ENCODE assay signal across 11 cellular contexts in genomic region chr22:49972163-49973017, GRCh38. TPM values are rescaled to one million over a fixed set of nuclear protein-coding genes. Genes with fewer than 3 reads are reported as not detected.
A peak's percentile ranks its signal among the peaks of the same experiment; 100 is the strongest.
DNase-seq lines count a peak whose midpoint lies in the region; ATAC-seq and TF ChIP-seq lines count a peak whose summit lies in the region.
"Had no signal": no experiment of that assay in that cellular context is flagged by ENCODE, and none has a peak within 500 bp of the region (broad histone marks: within the 10 kb centered on the region; RNA-seq: fewer than 3 reads in every experiment).

No MANE protein-coding gene starts in this region.

- no peak overlapping the region for H3K4me3 Mint-ChIP-seq in endodermal cell
- H3K4me3 Mint-ChIP-seq: CD8-positive, alpha-beta memory T cell had no signal

- peak overlapping the region; percentile 82 for H3K4me2 ChIP-seq in Karpas-422 (ENCODE audit: low read depth, low read length, poor library complexity, severe bottlenecking)

- no peaks in the 10 kb centered on the region for H3K9me2 ChIP-seq in Karpas-422 (replicated peaks; ENCODE audit: insufficient read depth, low read length)

- H3K9me3 Mint-ChIP-seq in endodermal cell, result no peaks in the 10 kb centered on the region

- no peaks in the 10 kb centered on the region for H3K79me2 ChIP-seq in Karpas-422 (ENCODE audit: low read length)

- CTCF ChIA-PET in A673 (lab: Charles Lee), result interaction anchor here (0.6 kb wide), 1 partner anchor 37 kb away, joined by 3 read pairs; no protein-coding TSS in a partner anchor

- no peak for TF ChIP-seq CTCF in A673 (conservative IDR thresholded peaks at IDR 0.05; ENCODE audit: low read depth, low read length)
- TF ChIP-seq CTCF in endodermal cell (conservative IDR thresholded peaks at IDR 0.05), result no peak
- no peak for TF ChIP-seq CTCF in ovary (IDR thresholded peaks at IDR 0.05)

- H3K9me3 ChIP-seq in A673 (ENCODE audit: low read depth, low read length, poor library complexity, severe bottlenecking) (no peaks in the 10 kb centered on the region), Karpas-422 (ENCODE audit: low read length) (no peaks in the 10 kb centered on the region), endodermal cell (ENCODE audit: control insufficient read depth, low read length) (no peaks in the 10 kb centered on the region), ovary (no peaks in the 10 kb centered on the region)
- H3K9me3 ChIP-seq: MG63 had no signal

- H3K36me3 ChIP-seq in A673 (ENCODE audit: insufficient read depth, low read length, poor library complexity, severe bottlenecking) (no peaks in the 10 kb centered on the region), Karpas-422 (ENCODE audit: insufficient read depth, low read length) (no peaks in the 10 kb centered on the region), endodermal cell (ENCODE audit: control insufficient read depth, insufficient read depth, low read length) (no peaks in the 10 kb centered on the region), ovary (no peaks in the 10 kb centered on the region)
- H3K36me3 ChIP-seq: MG63 had no signal

- TF ChIP-seq EP300 in ovary (IDR thresholded peaks at IDR 0.05), result no peak

- H3K27ac Mint-ChIP-seq in endodermal cell, result no peak overlapping the region
- H3K27ac Mint-ChIP-seq: CD8-positive, alpha-beta memory T cell had no signal

- H3K4me1 ChIP-seq in A673 (ENCODE audit: insufficient read depth, low read length, poor library complexity, severe bottlenecking) (peaks cover 14% of the 10 kb centered on the region), Karpas-422 (ENCODE audit: low read length) (peaks cover 32% of the 10 kb centered on the region), endodermal cell (ENCODE audit: control insufficient read depth, insufficient read depth, low read length) (no peaks in the 10 kb centered on the region), ovary (ENCODE audit: insufficient read depth) (peaks cover 14% of the 10 kb centered on the region)

- intact Hi-C loops in A673 (cut with micrococcal nuclease; ENCODE audit: unreplicated experiment), result no loop called here
- intact Hi-C loops in ovary (cut with DNase I), result loop anchor here in 2 of 4 donors (5.0 kb wide), 2 partner anchors 35 to 40 kb away; no protein-coding TSS in a partner anchor

- BruUV-seq in A673 (replicated peaks; lab: Mats Ljungman, UMichigan), result no TSS peak

- TF ChIP-seq POLR2A in ovary (IDR thresholded peaks at IDR 0.05), result no peak

- no peaks in the 10 kb centered on the region for H3K27me3 ChIP-seq in A673 (replicated peaks; ENCODE audit: insufficient read depth, low read depth, low read length, poor library complexity)
- no peaks in the 10 kb centered on the region for H3K27me3 ChIP-seq in Karpas-422 (ENCODE audit: low read length)
- peaks cover 35% of the 10 kb centered on the region for H3K27me3 ChIP-seq in endodermal cell (ENCODE audit: control insufficient read depth, insufficient read depth, low read length, poor library complexity, severe bottlenecking)
- H3K27me3 ChIP-seq in ovary, result no peaks in the 10 kb centered on the region
- H3K27me3 ChIP-seq: MG63 had no signal

- no peak overlapping the region for H2AFZ ChIP-seq in Karpas-422 (ENCODE audit: low read length)

- H3K9ac ChIP-seq in Karpas-422 (ENCODE audit: low read length), result no peak overlapping the region
- H3K9ac ChIP-seq in endodermal cell (ENCODE audit: extremely low read depth, low read length, poor library complexity, severe bottlenecking), result no peak overlapping the region

- H3K27me3 Mint-ChIP-seq in endodermal cell (ENCODE audit: insufficient read depth), result peaks cover 8% of the 10 kb centered on the region

- H3K27ac ChIP-seq in A673 (ENCODE audit: low read depth, low read length, poor library complexity, severe bottlenecking) (no peak overlapping the region), Karpas-422 (ENCODE audit: low read length) (no peak overlapping the region), endodermal cell (ENCODE audit: low read depth, low read length) (no peak overlapping the region), ovary (no peak overlapping the region)

- H3K4me3 ChIP-seq in A673 (ENCODE audit: low read depth, low read length, poor library complexity, severe bottlenecking) (peak overlapping the region; percentile 56), Karpas-422 (ENCODE audit: low read length) (no peak overlapping the region; the same call in 1 of the 2 replicates), endodermal cell (ENCODE audit: low read length) (no peak overlapping the region), ovary (no peak overlapping the region)

- ATAC-seq in HG03439 (IDR thresholded peaks at IDR 0.05; ENCODE audit: unreplicated experiment) (no peak), GM19463 (IDR thresholded peaks at IDR 0.05; ENCODE audit: unreplicated experiment) (no peak)

- peaks cover 4% of the 10 kb centered on the region for H3K4me1 Mint-ChIP-seq in endodermal cell

- no peaks in the 10 kb centered on the region for H3K36me3 Mint-ChIP-seq in endodermal cell (ENCODE audit: low read depth)

- peaks cover 7% of the 10 kb centered on the region; the same call in 1 of the 2 replicates for H4K20me1 ChIP-seq in Karpas-422 (ENCODE audit: insufficient read depth, low read depth, low read length)

- WGBS in endodermal cell (ENCODE audit: insufficient coverage in 1 of 2, insufficient read length in 1 of 2), 2 experiments, result 70 to 83% methylated on average over 5 to 43 of the region's 45 CpGs
- WGBS in ovary, 3 donors, result 40 to 47% (median 45%) methylated on average over 37 to 45 of the region's 45 CpGs

- DNase-seq in A673 (ENCODE audit: low spot score) (no peak), Karpas-422 (no peak), endodermal cell (peak; percentile 49), ovary (peak; percentile 38 to 61 (median 58)), SHP77 treated with DMSO at 0.1 percent for 48 hours (lab: John Stamatoyannopoulos, UW) (no peak), UCSD-AML1 (lab: John Stamatoyannopoulos, UW; ENCODE audit: unreplicated experiment) (no peak)
- DNase-seq: MG63 had no signal

- POLR2A ChIA-PET in A673 (lab: Charles Lee; ENCODE audit: low non-redundant PET), result no interaction called here

RNA-seq across cellular contexts. Expression of gene PIM3, which starts 11.8 kb away (rescaled TPM):
- total RNA-seq in A673 (2021) (70.9 and 71.3 TPM in 2 replicates), endodermal cell (10 to 100 TPM; 31.5 to 36.6 TPM), ovary (100 to 1,000 TPM in 1 of 7 donors, 10 to 100 TPM in 6; 29.7 to 291 (median 45.3) TPM)
- total RNA-seq in Karpas-422 (2014; rRNA removed; shearing (Covaris generic); ENCODE audit: low replicate concordance), result 15.4 and 41.1 TPM in 2 replicates
- 21.6 TPM for polyA plus RNA-seq in endodermal cell (2013, experiment 1 of 2)
- polyA plus RNA-seq in endodermal cell (2013, experiment 2 of 2), result 19.6 TPM
- 10 to 100 TPM in 1 of 2 donors, 1 to 10 TPM in 1; 7.3 to 34.1 TPM for polyA plus RNA-seq in ovary

RNA-seq across cellular contexts. Expression of gene IL17REL, which starts 40.2 kb away (rescaled TPM):
- total RNA-seq in A673 (2021), result not detected in 2 replicates
- not detected in 2 replicates for total RNA-seq in Karpas-422 (2014; rRNA removed; shearing (Covaris generic); ENCODE audit: low replicate concordance)
- total RNA-seq in endodermal cell, result under 1 TPM in 1 of 2 donors, not detected in 1; 0.15 TPM
- polyA plus RNA-seq in endodermal cell (2013, experiment 1 of 2), result not detected
- polyA plus RNA-seq in endodermal cell (2013, experiment 2 of 2), result 0.12 TPM
- total RNA-seq in ovary, result under 1 TPM in 3 of 7 donors, not detected in 4; 0.10 to 0.18 (median 0.10) TPM
- polyA plus RNA-seq in ovary, result under 1 TPM in 1 of 2 donors, not detected in 1; 0.05 TPM
- polyA plus RNA-seq: CD8-positive, alpha-beta memory T cell; esophagus had no signal

RNA-seq across cellular contexts. Expression of gene CRELD2, which starts 54.0 kb away (rescaled TPM):
- total RNA-seq in A673 (2021), result 54.1 and 54.7 TPM in 2 replicates
- 12.7 and 34.2 TPM in 2 replicates for total RNA-seq in Karpas-422 (2014; rRNA removed; shearing (Covaris generic); ENCODE audit: low replicate concordance)
- total RNA-seq in endodermal cell, result 10 to 100 TPM; 39.8 to 62.9 TPM
- polyA plus RNA-seq in endodermal cell (2013, experiment 1 of 2), result 27.1 TPM
- polyA plus RNA-seq in endodermal cell (2013, experiment 2 of 2), result 27.4 TPM
- total RNA-seq in ovary, result 10 to 100 TPM; 12.9 to 53.4 (median 27.8) TPM
- 10 to 100 TPM in 1 of 2 donors, 1 to 10 TPM in 1; 9.5 to 21.4 TPM for polyA plus RNA-seq in ovary

RNA-seq across cellular contexts. Expression of gene ALG12, which starts 54.2 kb away (rescaled TPM):
- total RNA-seq in A673 (2021), result 18.6 and 19.8 TPM in 2 replicates
- 4.7 and 4.8 TPM in 2 replicates for total RNA-seq in Karpas-422 (2014; rRNA removed; shearing (Covaris generic); ENCODE audit: low replicate concordance)
- total RNA-seq in endodermal cell, result 10 to 100 TPM; 19.7 to 26.2 TPM
- polyA plus RNA-seq in endodermal cell (2013, experiment 1 of 2), result 16.2 TPM
- 12.6 TPM for polyA plus RNA-seq in endodermal cell (2013, experiment 2 of 2)
- total RNA-seq in ovary, result 10 to 100 TPM; 10.5 to 19.2 (median 15.5) TPM
- 10 to 100 TPM in 1 of 2 donors, 1 to 10 TPM in 1; 3.5 to 10.3 TPM for polyA plus RNA-seq in ovary

Comparison
In these comparisons a context has a peak if more than half of its experiments do, and no peak if none do; other contexts are left out.
1. DNase-seq: peak in endodermal cell (single experiment) and ovary (5 of 5); none in A673 (single experiment), Karpas-422 (single experiment), SHP77 treated with DMSO at 0.1 percent for 48 hours (single experiment) and UCSD-AML1 (single experiment).